8 cellular contexts compared by ENCODE assay signal in genomic region chr3:197554196-197554561, GRCh38. TPM values are rescaled to one million over a fixed set of nuclear protein-coding genes. Genes with fewer than 3 reads are reported as not detected.
DNase-seq lines count a peak whose midpoint lies in the region; ATAC-seq and TF ChIP-seq lines count a peak whose summit lies in the region.

No MANE protein-coding gene starts in this region.

- H3K4me3 Mint-ChIP-seq in activated B cell treated with CpG ODN at 0.5 μM for 24 hours = peak overlapping the region; percentile 90

- intact Hi-C loops in activated B cell treated with CpG ODN at 0.5 μM for 24 hours (cut with micrococcal nuclease) = loop anchor here (2.0 kb wide), 2 partner anchors 43 to 255 kb away; partner anchors contain the start of gene DLG1

- H3K27me3 ChIP-seq in iPS-18a (ENCODE audit: control insufficient read depth, insufficient read depth, low read length) = peaks cover 17% of the 10 kb centered on the region
- peaks cover 11% of the 10 kb centered on the region for H3K27me3 ChIP-seq in suprapubic skin

- DNase-seq in AG08395 (ENCODE audit: low spot score) (peak; percentile 43), activated B cell treated with CpG ODN at 0.5 μM for 24 hours (no peak), suprapubic skin (ENCODE audit: low spot score in 2 of 2) (no peak), activated gamma-delta T cell (lab: John Stamatoyannopoulos, UW) (no peak)

- ATAC-seq in GM21576 (IDR thresholded peaks at IDR 0.05; ENCODE audit: unreplicated experiment) (peak; percentile 4), activated B cell treated with CpG ODN at 0.5 μM for 24 hours (ENCODE audit: low read depth) (no peak), HG02588 (IDR thresholded peaks at IDR 0.05; ENCODE audit: unreplicated experiment) (no peak), GM21825 (IDR thresholded peaks at IDR 0.05; ENCODE audit: unreplicated experiment) (no peak)

- TF ChIP-seq CTCF in activated B cell treated with CpG ODN at 0.5 μM for 24 hours (IDR thresholded peaks at IDR 0.05) (no peak), suprapubic skin (IDR thresholded peaks at IDR 0.05) (no peak)

- CTCF ChIA-PET in activated B cell treated with CpG ODN at 0.5 μM for 24 hours (lab: Charles Lee) = no interaction called here

- peak overlapping the region; percentile 80 for H3K27ac Mint-ChIP-seq in activated B cell treated with CpG ODN at 0.5 μM for 24 hours

- H3K4me1 Mint-ChIP-seq in activated B cell treated with CpG ODN at 0.5 μM for 24 hours = peaks cover 8% of the 10 kb centered on the region

- no peak for TF ChIP-seq POLR2A in suprapubic skin (IDR thresholded peaks at IDR 0.05)

- H3K9me3 ChIP-seq in iPS-18a (ENCODE audit: control insufficient read depth, low read depth, low read length) (no peaks in the 10 kb centered on the region), suprapubic skin (no peaks in the 10 kb centered on the region)

- peak overlapping the region; percentile 65 for H3K4me3 ChIP-seq in iPS-18a (ENCODE audit: low read length)
- H3K4me3 ChIP-seq in suprapubic skin = peak overlapping the region; percentile 93

- H3K9me3 Mint-ChIP-seq in activated B cell treated with CpG ODN at 0.5 μM for 24 hours = no peaks in the 10 kb centered on the region

- 31% methylated on average over 10 of the region's 10 CpGs for WGBS in suprapubic skin

- no peaks in the 10 kb centered on the region for H3K36me3 Mint-ChIP-seq in activated B cell treated with CpG ODN at 0.5 μM for 24 hours (ENCODE audit: low read depth)

- H3K36me3 ChIP-seq in iPS-18a (ENCODE audit: control insufficient read depth, low read depth, low read length) = no peaks in the 10 kb centered on the region
- H3K36me3 ChIP-seq in suprapubic skin = no peaks in the 10 kb centered on the region

- H3K27ac ChIP-seq in iPS-18a (ENCODE audit: low read length) (no peak overlapping the region), suprapubic skin (peak overlapping the region; percentile 94)

- H3K4me1 ChIP-seq in iPS-18a (ENCODE audit: control insufficient read depth, low read depth, low read length) = peaks cover 25% of the 10 kb centered on the region
- H3K4me1 ChIP-seq in suprapubic skin = peaks cover 24% of the 10 kb centered on the region

- no peak for TF ChIP-seq EP300 in suprapubic skin (IDR thresholded peaks at IDR 0.05)

- peaks cover 5% of the 10 kb centered on the region for H3K27me3 Mint-ChIP-seq in activated B cell treated with CpG ODN at 0.5 μM for 24 hours

- POLR2A ChIA-PET in activated B cell treated with CpG ODN at 0.5 μM for 24 hours (lab: Charles Lee) = interaction anchor here (0.5 to 0.9 kb wide), 3 partner anchors 114 to 1122 kb away, joined by 3 to 7 read pairs (median 4); partner anchors contain the start of gene UBXN7

- H3K9ac ChIP-seq in iPS-18a (ENCODE audit: low read length) = peak overlapping the region; percentile 30

RNA-seq across cellular contexts. Expression of gene BDH1, which starts 1.6 kb away (rescaled TPM):
- total RNA-seq in activated B cell treated with CpG ODN at 0.5 μM for 24 hours (35.1 and 40.9 TPM in 2 replicates), suprapubic skin (10 to 100 TPM; 40.7 to 70.7 (median 43.1) TPM)
